ENCODE assay signal across 13 cellular contexts in the genomic region with DNA sequence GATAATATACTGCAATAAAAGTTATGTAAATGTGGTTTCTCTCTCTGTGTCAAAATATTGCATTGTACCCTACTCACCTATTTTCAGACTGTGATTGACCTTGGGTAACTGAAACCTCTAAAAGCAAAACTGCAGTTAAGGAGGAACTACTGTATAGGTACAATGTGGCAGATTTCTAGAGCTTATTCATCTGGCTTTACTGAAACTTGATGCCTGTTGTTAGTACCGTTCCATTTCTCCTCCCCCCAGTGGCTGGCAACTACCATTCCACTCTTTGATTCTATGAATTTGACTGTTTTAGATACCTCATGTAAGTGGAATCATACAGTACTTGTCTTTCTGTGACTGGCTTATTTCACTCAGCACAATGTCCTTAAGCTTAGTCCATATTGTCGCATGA.
DNase-seq lines count a peak whose midpoint lies in the region; ATAC-seq and TF ChIP-seq lines count a peak whose summit lies in the region.
"Had no signal": no experiment of that assay in that cellular context is flagged by ENCODE, and none has a peak within 500 bp of the region (broad histone marks: within the 10 kb centered on the region; RNA-seq: fewer than 3 reads in every experiment).

No MANE protein-coding gene starts in this region.

- H3K4me3 Mint-ChIP-seq in activated CD4-positive, alpha-beta T cell treated with anti-CD3 and anti-CD28 coated beads for 36 hours, result no peak overlapping the region
- H3K4me3 Mint-ChIP-seq in activated B cell treated with CpG ODN at 0.5 μM for 24 hours (no peak overlapping the region), osteocyte (ENCODE audit: unreplicated experiment) (no peak overlapping the region)
- H3K4me3 Mint-ChIP-seq: IgD-negative memory B cell had no signal

- no peak overlapping the region for H3K27ac Mint-ChIP-seq in activated CD4-positive, alpha-beta T cell treated with anti-CD3 and anti-CD28 coated beads for 36 hours
- H3K27ac Mint-ChIP-seq in activated B cell treated with CpG ODN at 0.5 μM for 24 hours (no peak overlapping the region), osteocyte (ENCODE audit: unreplicated experiment) (no peak overlapping the region)
- H3K27ac Mint-ChIP-seq: IgD-negative memory B cell had no signal

- DNase-seq in activated CD4-positive, alpha-beta T cell treated with anti-CD3 and anti-CD28 coated beads for 36 hours, result peak; percentile 30
- DNase-seq in activated CD4-positive, alpha-beta T cell treated with anti-CD3 and anti-CD28 coated beads for 1 hour, result no peak
- no peak for DNase-seq in activated B cell treated with CpG ODN at 0.5 μM for 24 hours
- DNase-seq in osteocyte (ENCODE audit: extremely low spot score, unreplicated experiment), result no peak
- no peak for DNase-seq in Karpas-422
- no peak for DNase-seq in BE2C
- no peak for DNase-seq in cerebellar nuclear complex (lab: John Stamatoyannopoulos, UW)
- DNase-seq: Peyer's patch, small intestine, stomach had no signal

- no peak overlapping the region for H3K4me3 ChIP-seq in Karpas-422 (ENCODE audit: low read length)
- no peak overlapping the region for H3K4me3 ChIP-seq in BE2C (ENCODE audit: low read depth, low read length)
- H3K4me3 ChIP-seq: Peyer's patch, stomach had no signal

- CTCF ChIA-PET in activated CD4-positive, alpha-beta T cell treated with anti-CD3 and anti-CD28 coated beads for 36 hours (lab: Charles Lee), result interaction anchor here (0.6 to 1.3 kb wide), 4 partner anchors 23 to 221 kb away, joined by 3 to 4 read pairs (median 4); no protein-coding TSS in a partner anchor
- CTCF ChIA-PET in activated B cell treated with CpG ODN at 0.5 μM for 24 hours (lab: Charles Lee), result no interaction called here

- peaks cover 6% of the 10 kb centered on the region for H3K9me3 Mint-ChIP-seq in activated CD4-positive, alpha-beta T cell treated with anti-CD3 and anti-CD28 coated beads for 36 hours (ENCODE audit: low read depth)
- H3K9me3 Mint-ChIP-seq in activated B cell treated with CpG ODN at 0.5 μM for 24 hours (peaks cover 6% of the 10 kb centered on the region), osteocyte (ENCODE audit: unreplicated experiment) (peaks cover 3% of the 10 kb centered on the region)

- H3K4me1 ChIP-seq in Karpas-422 (ENCODE audit: low read length), result no peaks in the 10 kb centered on the region
- no peaks in the 10 kb centered on the region for H3K4me1 ChIP-seq in BE2C
- H3K4me1 ChIP-seq: Peyer's patch, stomach had no signal

- H3K27me3 ChIP-seq in Karpas-422 (ENCODE audit: low read length) (no peaks in the 10 kb centered on the region), BE2C (no peaks in the 10 kb centered on the region)
- H3K27me3 ChIP-seq: Peyer's patch had no signal

- H3K9me3 ChIP-seq in Karpas-422 (ENCODE audit: low read length), result no peaks in the 10 kb centered on the region
- H3K9me3 ChIP-seq in BE2C, result no peaks in the 10 kb centered on the region
- H3K9me3 ChIP-seq: Peyer's patch had no signal

- TF ChIP-seq CTCF in activated B cell treated with CpG ODN at 0.5 μM for 24 hours (IDR thresholded peaks at IDR 0.05) (no peak), osteocyte (IDR thresholded peaks at IDR 0.05) (peak; percentile 12), BE2C (IDR thresholded peaks at IDR 0.05; ENCODE audit: low read depth, low read length) (no peak)

- H3K36me3 ChIP-seq in Karpas-422 (ENCODE audit: insufficient read depth, low read length) (no peaks in the 10 kb centered on the region), BE2C (no peaks in the 10 kb centered on the region)
- H3K36me3 ChIP-seq: Peyer's patch, stomach had no signal

- H3K36me3 Mint-ChIP-seq in activated CD4-positive, alpha-beta T cell treated with anti-CD3 and anti-CD28 coated beads for 36 hours (ENCODE audit: low read depth), result peaks cover 6% of the 10 kb centered on the region
- H3K36me3 Mint-ChIP-seq in activated B cell treated with CpG ODN at 0.5 μM for 24 hours (ENCODE audit: low read depth) (peaks cover 3% of the 10 kb centered on the region), osteocyte (ENCODE audit: unreplicated experiment) (no peaks in the 10 kb centered on the region)

- POLR2A ChIA-PET in activated CD4-positive, alpha-beta T cell treated with anti-CD3 and anti-CD28 coated beads for 36 hours (lab: Charles Lee), result no interaction called here
- POLR2A ChIA-PET in activated B cell treated with CpG ODN at 0.5 μM for 24 hours (lab: Charles Lee), result no interaction called here

- H4K20me1 ChIP-seq in Karpas-422 (ENCODE audit: insufficient read depth, low read depth, low read length), result no peaks in the 10 kb centered on the region

- H3K27me3 Mint-ChIP-seq in activated CD4-positive, alpha-beta T cell treated with anti-CD3 and anti-CD28 coated beads for 36 hours, result peaks cover 9% of the 10 kb centered on the region
- H3K27me3 Mint-ChIP-seq in activated B cell treated with CpG ODN at 0.5 μM for 24 hours (peaks cover 9% of the 10 kb centered on the region), osteocyte (ENCODE audit: unreplicated experiment) (peaks cover 30% of the 10 kb centered on the region)
- H3K27me3 Mint-ChIP-seq: IgD-negative memory B cell had no signal

- no peaks in the 10 kb centered on the region for H3K9me2 ChIP-seq in Karpas-422 (replicated peaks; ENCODE audit: insufficient read depth, low read length)

- H2AFZ ChIP-seq in Karpas-422 (ENCODE audit: low read length), result no peak overlapping the region

- H3K9ac ChIP-seq in Karpas-422 (ENCODE audit: low read length), result no peak overlapping the region

- H3K27ac ChIP-seq in Karpas-422 (ENCODE audit: low read length), result no peak overlapping the region
- H3K27ac ChIP-seq: Peyer's patch, stomach, VCaP had no signal

- peak; percentile 91 for ATAC-seq in activated CD4-positive, alpha-beta T cell treated with anti-CD3 and anti-CD28 coated beads for 36 hours
- ATAC-seq in HG03159 (IDR thresholded peaks at IDR 0.05; ENCODE audit: unreplicated experiment) (peak; percentile 84), activated B cell treated with CpG ODN at 0.5 μM for 24 hours (ENCODE audit: low read depth) (peak; percentile 28)

- H3K79me2 ChIP-seq in Karpas-422 (ENCODE audit: low read length), result no peaks in the 10 kb centered on the region

- intact Hi-C loops in activated CD4-positive, alpha-beta T cell treated with anti-CD3 and anti-CD28 coated beads for 36 hours (cut with DNase I, micrococcal nuclease), result no loop called here
- intact Hi-C loops in activated B cell treated with CpG ODN at 0.5 μM for 24 hours (cut with micrococcal nuclease), result no loop called here

- no peak overlapping the region for H3K4me2 ChIP-seq in Karpas-422 (ENCODE audit: low read depth, low read length, poor library complexity, severe bottlenecking)

- H3K4me1 Mint-ChIP-seq in activated CD4-positive, alpha-beta T cell treated with anti-CD3 and anti-CD28 coated beads for 36 hours, result no peaks in the 10 kb centered on the region
- H3K4me1 Mint-ChIP-seq in activated B cell treated with CpG ODN at 0.5 μM for 24 hours (peaks cover 2% of the 10 kb centered on the region), osteocyte (ENCODE audit: unreplicated experiment) (peaks cover 10% of the 10 kb centered on the region)

Comparison
In these comparisons a context has a peak if more than half of its experiments do, and no peak if none do; other contexts are left out.
1. ATAC-seq: peak in every context shown above with its lines; median percentile 91 in activated CD4-positive, alpha-beta T cell treated with anti-CD3 and anti-CD28 coated beads for 36 hours; 84 in HG03159; 28 in activated B cell treated with CpG ODN at 0.5 μM for 24 hours.